1 cellular context compared by ENCODE assay signal in genomic region chr2:143581134-143581533, GRCh38.
TF ChIP-seq lines count a peak whose summit lies in the region.

No MANE protein-coding gene starts in this region.

TF ChIP-seq in A549, 52 proteins besides CTCF, POLR2A, EP300 and RAD21 (continued from another document):
- TF ChIP-seq REST (IDR thresholded peaks at IDR 0.05): no peak
- no peak for TF ChIP-seq CHD4 (IDR thresholded peaks at IDR 0.05; ENCODE audit: borderline replicate concordance)
- TF ChIP-seq SREBF2 (IDR thresholded peaks at IDR 0.05): no peak
